13 cellular contexts compared by ENCODE assay signal in genomic region chr4:151484396-151485102, GRCh38.
DNase-seq lines count a peak whose midpoint lies in the region; ATAC-seq and TF ChIP-seq lines count a peak whose summit lies in the region.
"Had no signal": no experiment of that assay in that cellular context is flagged by ENCODE, and none has a peak within 500 bp of the region (broad histone marks: within the 10 kb centered on the region; RNA-seq: fewer than 3 reads in every experiment).

No MANE protein-coding gene starts in this region.

- no peaks in the 10 kb centered on the region for H3K9me3 ChIP-seq in upper lobe of right lung
- H3K9me3 ChIP-seq: right lobe of liver had no signal

- H3K4me3 ChIP-seq in upper lobe of right lung: no peak overlapping the region

- no peaks in the 10 kb centered on the region for H3K36me3 ChIP-seq in upper lobe of right lung
- H3K36me3 ChIP-seq: right lobe of liver had no signal

- peak; percentile 76 for DNase-seq in HCEC 1CT
- DNase-seq in T1000 (lab: John Stamatoyannopoulos, UW): peak; percentile 4
- peak; percentile 68 for DNase-seq in hepatic stellate cell (ENCODE audit: low spot score)
- no peak for DNase-seq in upper lobe of right lung
- no peak for DNase-seq in endothelial cell (ENCODE audit: low spot score)
- DNase-seq in naive thymus-derived CD8-positive, alpha-beta T cell: no peak
- DNase-seq: activated B cell treated with CpG ODN at 0.5 μM for 24 hours; activated naive CD8-positive, alpha-beta T cell treated with anti-CD3 and anti-CD28 coated beads, Interleukin-2, amount 10 ng/mL, durations not matched to agents 7 days and 5 days; NCI-H446; stimulated activated naive CD8-positive, alpha-beta T cell treated with anti-CD3 and anti-CD28 coated beads, Interleukin-15, amount 100 ng/mL, for 72 hours had no signal

- H3K27me3 Mint-ChIP-seq in endothelial cell (ENCODE audit: unreplicated experiment): peaks cover under 1% of the 10 kb centered on the region
- H3K27me3 Mint-ChIP-seq in naive thymus-derived CD8-positive, alpha-beta T cell: peaks cover 5 to 34% (median 21%) of the 10 kb centered on the region in 5 donors

- H3K9me3 Mint-ChIP-seq in endothelial cell (ENCODE audit: unreplicated experiment): no peaks in the 10 kb centered on the region
- H3K9me3 Mint-ChIP-seq in naive thymus-derived CD8-positive, alpha-beta T cell: peaks cover 0 to 11% (median 3%) of the 10 kb centered on the region in 9 donors
- H3K9me3 Mint-ChIP-seq: activated B cell treated with CpG ODN at 0.5 μM for 24 hours; activated naive CD8-positive, alpha-beta T cell treated with anti-CD3 and anti-CD28 coated beads, Interleukin-2, amount 10 ng/mL, durations not matched to agents 7 days and 5 days had no signal

- ATAC-seq in upper lobe of right lung (peak; percentile 33), HG02981 (IDR thresholded peaks at IDR 0.05; ENCODE audit: unreplicated experiment) (no peak)
- no peak for ATAC-seq in naive thymus-derived CD8-positive, alpha-beta T cell
- ATAC-seq: stimulated activated naive CD8-positive, alpha-beta T cell treated with anti-CD3 and anti-CD28 coated beads, Interleukin-15, amount 100 ng/mL, for 72 hours had no signal

- H3K4me1 Mint-ChIP-seq in endothelial cell (ENCODE audit: unreplicated experiment): peaks cover 7% of the 10 kb centered on the region
- H3K4me1 Mint-ChIP-seq in naive thymus-derived CD8-positive, alpha-beta T cell: no peaks in the 10 kb centered on the region
- H3K4me1 Mint-ChIP-seq: activated B cell treated with CpG ODN at 0.5 μM for 24 hours; activated naive CD8-positive, alpha-beta T cell treated with anti-CD3 and anti-CD28 coated beads, Interleukin-2, amount 10 ng/mL, durations not matched to agents 7 days and 5 days; stimulated activated naive CD8-positive, alpha-beta T cell treated with anti-CD3 and anti-CD28 coated beads, Interleukin-15, amount 100 ng/mL, for 72 hours had no signal

- TF ChIP-seq CTCF in upper lobe of right lung (IDR thresholded peaks at IDR 0.05): no peak
- no peak for TF ChIP-seq CTCF in endothelial cell (IDR thresholded peaks at IDR 0.05; ENCODE audit: unreplicated experiment)

- H3K4me3 Mint-ChIP-seq in endothelial cell (ENCODE audit: unreplicated experiment): no peak overlapping the region
- no peak overlapping the region for H3K4me3 Mint-ChIP-seq in naive thymus-derived CD8-positive, alpha-beta T cell
- H3K4me3 Mint-ChIP-seq: activated B cell treated with CpG ODN at 0.5 μM for 24 hours; activated naive CD8-positive, alpha-beta T cell treated with anti-CD3 and anti-CD28 coated beads, Interleukin-2, amount 10 ng/mL, durations not matched to agents 7 days and 5 days; stimulated activated naive CD8-positive, alpha-beta T cell treated with anti-CD3 and anti-CD28 coated beads, Interleukin-15, amount 100 ng/mL, for 72 hours had no signal

- no peaks in the 10 kb centered on the region for H3K36me3 Mint-ChIP-seq in endothelial cell (ENCODE audit: low read depth, unreplicated experiment)
- peaks cover 3 to 8% (median 5%) of the 10 kb centered on the region in 3 donors for H3K36me3 Mint-ChIP-seq in naive thymus-derived CD8-positive, alpha-beta T cell
- H3K36me3 Mint-ChIP-seq: activated naive CD8-positive, alpha-beta T cell treated with anti-CD3 and anti-CD28 coated beads, Interleukin-2, amount 10 ng/mL, durations not matched to agents 7 days and 5 days had no signal

- POLR2A ChIA-PET in naive thymus-derived CD8-positive, alpha-beta T cell (lab: Charles Lee): no interaction called here

- H3K4me1 ChIP-seq in upper lobe of right lung: no peaks in the 10 kb centered on the region

- no peaks in the 10 kb centered on the region for H3K27me3 ChIP-seq in upper lobe of right lung
- H3K27me3 ChIP-seq: right lobe of liver had no signal

- intact Hi-C loops in upper lobe of right lung (cut with DNase I): no loop called here

- no peak overlapping the region for H3K27ac Mint-ChIP-seq in endothelial cell (ENCODE audit: unreplicated experiment)
- H3K27ac Mint-ChIP-seq in naive thymus-derived CD8-positive, alpha-beta T cell: no peak overlapping the region
- H3K27ac Mint-ChIP-seq: activated B cell treated with CpG ODN at 0.5 μM for 24 hours; activated naive CD8-positive, alpha-beta T cell treated with anti-CD3 and anti-CD28 coated beads, Interleukin-2, amount 10 ng/mL, durations not matched to agents 7 days and 5 days; stimulated activated naive CD8-positive, alpha-beta T cell treated with anti-CD3 and anti-CD28 coated beads, Interleukin-15, amount 100 ng/mL, for 72 hours had no signal

- no peak overlapping the region for H3K27ac ChIP-seq in upper lobe of right lung
- H3K27ac ChIP-seq: HL-60 had no signal

Comparison
In these comparisons a context has a peak if more than half of its experiments do, and no peak if none do; other contexts are left out.
1. DNase-seq: peak in HCEC 1CT (single experiment), T1000 (single experiment) and hepatic stellate cell (single experiment); none in upper lobe of right lung (single experiment), endothelial cell (single experiment) and naive thymus-derived CD8-positive, alpha-beta T cell (0 of 10).